ENCODE assay signal across 8 cellular contexts in genomic region chr21:32256873-32257620, GRCh38. TPM values are rescaled to one million over a fixed set of nuclear protein-coding genes. Genes with fewer than 3 reads are reported as not detected.
A peak's percentile ranks its signal among the peaks of the same experiment; 100 is the strongest.
DNase-seq lines count a peak whose midpoint lies in the region; ATAC-seq and TF ChIP-seq lines count a peak whose summit lies in the region.

No MANE protein-coding gene starts in this region.

- peaks cover 5% of the 10 kb centered on the region for H3K4me1 Mint-ChIP-seq in stimulated activated naive CD8-positive, alpha-beta T cell treated with anti-CD3 and anti-CD28 coated beads, Interleukin-15, amount 100 ng/mL, for 72 hours

- peak; percentile 94 for DNase-seq in M059J (ENCODE audit: low read depth)
- peak; percentile 74 to 92 (median 81) for DNase-seq in adrenal gland
- DNase-seq in hippocampal formation (lab: John Stamatoyannopoulos, UW) = peak; percentile 23 to 43
- DNase-seq in stomach = peak; percentile 61
- DNase-seq in activated CD4-positive, alpha-beta T cell treated with anti-CD3 and anti-CD28 coated beads for 4 hours = no peak
- no peak for DNase-seq in SKM-1 treated with dmso at 0.1 percent for 144 hours (lab: John Stamatoyannopoulos, UW; ENCODE audit: unreplicated experiment)
- no peak for DNase-seq in stimulated activated naive CD8-positive, alpha-beta T cell treated with anti-CD3 and anti-CD28 coated beads, Interleukin-15, amount 100 ng/mL, for 72 hours
- no peak for DNase-seq in NOMO-1 treated with DMSO at 0.1 percent for 48 hours (lab: John Stamatoyannopoulos, UW; ENCODE audit: unreplicated experiment)

- no peaks in the 10 kb centered on the region for H3K9me3 Mint-ChIP-seq in stimulated activated naive CD8-positive, alpha-beta T cell treated with anti-CD3 and anti-CD28 coated beads, Interleukin-15, amount 100 ng/mL, for 72 hours

- H3K27me3 Mint-ChIP-seq in stimulated activated naive CD8-positive, alpha-beta T cell treated with anti-CD3 and anti-CD28 coated beads, Interleukin-15, amount 100 ng/mL, for 72 hours = peaks cover 12% of the 10 kb centered on the region

- no peak for TF ChIP-seq CTCF in adrenal gland (IDR thresholded peaks at IDR 0.05)
- no peak for TF ChIP-seq CTCF in stomach (IDR thresholded peaks at IDR 0.05)

- TF ChIP-seq EP300 in stomach (IDR thresholded peaks at IDR 0.05) = no peak

- TF ChIP-seq POLR2A in adrenal gland (IDR thresholded peaks at IDR 0.05) (no peak), stomach (IDR thresholded peaks at IDR 0.05) (no peak)

- H3K4me1 ChIP-seq in adrenal gland (replicated peaks in 1 of 2) = peaks cover 4 to 23% of the 10 kb centered on the region in 2 donors
- peaks cover 4 to 39% (median 24%) of the 10 kb centered on the region in 4 donors for H3K4me1 ChIP-seq in stomach

- no peaks in the 10 kb centered on the region for H3K9me3 ChIP-seq in adrenal gland (replicated peaks in 1 of 3)
- H3K9me3 ChIP-seq in stomach = no peaks in the 10 kb centered on the region

- intact Hi-C loops in adrenal gland (cut with DNase I) (loop anchor here (5.0 to 10.0 kb wide), 3 partner anchors 162 to 475 kb away; no protein-coding TSS in a partner anchor), stomach (cut with DNase I; ENCODE audit: low total_unique reads) (loop anchor here (10.0 kb wide), 1 partner anchor 462 kb away; no protein-coding TSS in a partner anchor)

- no peak overlapping the region for H3K27ac Mint-ChIP-seq in stimulated activated naive CD8-positive, alpha-beta T cell treated with anti-CD3 and anti-CD28 coated beads, Interleukin-15, amount 100 ng/mL, for 72 hours

- WGBS in adrenal gland, 4 donors = 32 to 35% (median 33%) methylated on average over 9 of the region's 9 CpGs
- 24 to 35% (median 29%) methylated on average over 9 of the region's 9 CpGs for WGBS in stomach, 5 donors

- H3K4me3 ChIP-seq in adrenal gland (no peak overlapping the region), stomach (no peak overlapping the region)

- ATAC-seq in stimulated activated naive CD8-positive, alpha-beta T cell treated with anti-CD3 and anti-CD28 coated beads, Interleukin-15, amount 100 ng/mL, for 72 hours = no peak

- H3K27ac ChIP-seq in adrenal gland (peak overlapping the region in 2 of 5 donors; percentile 24 to 38), stomach (peak overlapping the region in 2 of 5 donors; percentile 25 to 64)

- H3K4me3 Mint-ChIP-seq in stimulated activated naive CD8-positive, alpha-beta T cell treated with anti-CD3 and anti-CD28 coated beads, Interleukin-15, amount 100 ng/mL, for 72 hours = no peak overlapping the region

- no peaks in the 10 kb centered on the region for H3K36me3 ChIP-seq in adrenal gland (replicated peaks in 1 of 2)
- no peaks in the 10 kb centered on the region for H3K36me3 ChIP-seq in stomach

- no peaks in the 10 kb centered on the region for H3K27me3 ChIP-seq in adrenal gland
- H3K27me3 ChIP-seq in stomach = no peaks in the 10 kb centered on the region

RNA-seq across cellular contexts. Expression of gene MIS18A, which starts 21.8 kb away (rescaled TPM):
- total RNA-seq in M059J (2014; rRNA removed; shearing (Covaris generic)) = 21.8 and 35.2 TPM in 2 replicates
- total RNA-seq in adrenal gland (10 to 100 TPM in 1 of 8 donors, 1 to 10 TPM in 7; 3.4 to 11.8 (median 8.9) TPM), stomach (1 to 10 TPM in 3 of 5 donors, not detected in 2; 1.4 to 9.5 (median 1.4) TPM)
- polyA plus RNA-seq in adrenal gland (1 to 10 TPM; 5.4 to 8.1 (median 5.4) TPM), stomach (10 to 100 TPM in 1 of 3 donors, 1 to 10 TPM in 2; 7.7 to 10.7 (median 8.3) TPM)

RNA-seq across cellular contexts. Expression of gene MRAP, which starts 41.6 kb away (rescaled TPM):
- not detected in 2 replicates for total RNA-seq in M059J (2014; rRNA removed; shearing (Covaris generic))
- total RNA-seq in adrenal gland = 100 to 1,000 TPM in 4 of 8 donors, 10 to 100 TPM in 4; 50.3 to 612 (median 105) TPM
- 100 to 1,000 TPM in 1 of 3 donors, 10 to 100 TPM in 2; 13.4 to 491 (median 68.6) TPM for polyA plus RNA-seq in adrenal gland
- under 1 TPM in 1 of 5 donors, not detected in 4; 0.55 TPM for total RNA-seq in stomach
- under 1 TPM in 1 of 3 donors, not detected in 2; 0.30 TPM for polyA plus RNA-seq in stomach

Comparison
In these comparisons a context has a peak if more than half of its experiments do, and no peak if none do; other contexts are left out.
1. DNase-seq: peak in M059J (single experiment), adrenal gland (7 of 7), hippocampal formation (2 of 2) and stomach (single experiment); none in activated CD4-positive, alpha-beta T cell treated with anti-CD3 and anti-CD28 coated beads for 4 hours (0 of 2), SKM-1 treated with dmso at 0.1 percent for 144 hours (single experiment), stimulated activated naive CD8-positive, alpha-beta T cell treated with anti-CD3 and anti-CD28 coated beads, Interleukin-15, amount 100 ng/mL, for 72 hours (0 of 2) and NOMO-1 treated with DMSO at 0.1 percent for 48 hours (single experiment).
2. RNA of gene MRAP, which starts 41.6 kb away (total RNA-seq): 50.3 to 612 TPM in adrenal gland; not detected in M059J and 0.55 TPM in stomach; every median in the first group is over 10 times any median in the second.